ENCODE assay signal across 8 cellular contexts in the genomic region with DNA sequence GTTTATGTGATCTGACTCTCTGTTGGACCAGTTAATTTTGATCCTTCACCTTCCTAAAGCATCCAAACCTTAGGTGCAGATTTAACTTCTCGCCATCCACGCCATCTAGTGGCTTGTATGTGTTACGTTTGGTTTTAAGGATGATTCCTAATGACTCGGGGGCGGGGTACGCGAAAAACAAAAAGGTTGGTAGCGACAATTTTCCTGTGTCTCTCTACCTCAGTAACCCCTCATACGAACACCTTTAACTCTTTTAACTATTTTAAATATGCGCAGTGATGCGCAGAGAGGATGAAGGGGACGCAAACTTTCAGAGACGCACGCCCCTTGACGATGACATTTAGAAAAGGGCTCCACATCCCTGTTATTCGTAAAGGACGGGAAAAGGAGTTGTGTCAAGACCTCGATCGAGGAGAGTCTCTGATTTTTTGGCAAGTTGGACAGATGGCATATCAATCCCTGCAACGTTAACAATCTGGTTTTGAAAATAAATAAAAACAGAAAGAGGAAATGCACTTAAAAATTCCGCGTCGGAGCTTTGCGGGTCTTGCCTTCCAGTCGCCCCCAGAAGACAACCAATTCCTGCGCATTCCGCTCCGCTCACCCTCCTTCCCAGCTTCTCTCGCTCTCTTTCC. TPM values are rescaled to one million over a fixed set of nuclear protein-coding genes. Genes with fewer than 3 reads are reported as not detected.
DNase-seq lines count a peak whose midpoint lies in the region; ATAC-seq and TF ChIP-seq lines count a peak whose summit lies in the region.

No MANE protein-coding gene starts in this region.

- BruUV-seq in OCI-LY7 (replicated peaks; lab: Mats Ljungman, UMichigan): no TSS peak

- peak; percentile 43 for ATAC-seq in GM21737 (IDR thresholded peaks at IDR 0.05; ENCODE audit: unreplicated experiment)

- no peaks in the 10 kb centered on the region for H3K4me1 ChIP-seq in OCI-LY7 (ENCODE audit: insufficient read depth, low read length, poor library complexity, severe bottlenecking)
- peaks cover 0 to 6% of the 10 kb centered on the region in 2 donors for H3K4me1 ChIP-seq in duodenal mucosa (ENCODE audit: control insufficient read depth in 1 of 2, insufficient read depth in 2 of 2, low read length in 2 of 2)
- no peaks in the 10 kb centered on the region for H3K4me1 ChIP-seq in vagina

- H3K4me3 ChIP-seq in Jurkat, Clone E6-1 (ENCODE audit: low read length): no peak overlapping the region
- H3K4me3 ChIP-seq in OCI-LY7 (ENCODE audit: low read depth, low read length, poor library complexity, severe bottlenecking): no peak overlapping the region
- H3K4me3 ChIP-seq in duodenal mucosa (ENCODE audit: low read depth in 1 of 2, low read length in 2 of 2): peak overlapping the region; percentile 63 to 65
- H3K4me3 ChIP-seq in vagina: peak overlapping the region; percentile 52 to 65

- no peaks in the 10 kb centered on the region for H3K36me3 ChIP-seq in OCI-LY7 (ENCODE audit: insufficient read depth, low read length)
- H3K36me3 ChIP-seq in duodenal mucosa (ENCODE audit: control insufficient read depth in 1 of 2, insufficient read depth in 2 of 2, low read length in 2 of 2): no peaks in the 10 kb centered on the region
- H3K36me3 ChIP-seq in vagina: no peaks in the 10 kb centered on the region

- no peaks in the 10 kb centered on the region for H4K20me1 ChIP-seq in OCI-LY7 (ENCODE audit: insufficient read depth, low read length)

- DNase-seq in DMS79 treated with DMSO at 0.1 percent for 48 hours (lab: John Stamatoyannopoulos, UW) (peak; percentile 13), DMS79 (lab: John Stamatoyannopoulos, UW) (no peak), OCI-LY7 (ENCODE audit: low spot score) (peak; percentile 23), lung microvascular endothelial cell (ENCODE audit: low read depth in 2 of 2) (peak; percentile 54 to 58), vagina (ENCODE audit: extremely low spot score in 2 of 2) (no peak)
- DNase-seq in Jurkat, Clone E6-1 (ENCODE audit: low read depth, low spot score): peak; percentile 23

- no peak overlapping the region for H3K27ac ChIP-seq in OCI-LY7 (ENCODE audit: low read depth, low read length, poor library complexity, severe bottlenecking)
- H3K27ac ChIP-seq in duodenal mucosa (ENCODE audit: low read depth, low read length): no peak overlapping the region
- H3K27ac ChIP-seq in vagina: peak overlapping the region; percentile 60

- CTCF ChIA-PET in OCI-LY7 (lab: Charles Lee; ENCODE audit: unreplicated experiment): no interaction called here

- no peak overlapping the region for H3K4me2 ChIP-seq in OCI-LY7 (ENCODE audit: low read length)

- no peak for TF ChIP-seq POLR2A in vagina (IDR thresholded peaks at IDR 0.05)

- no peaks in the 10 kb centered on the region for H3K79me2 ChIP-seq in OCI-LY7 (ENCODE audit: insufficient read depth, low read depth, low read length)

- H3K9me3 ChIP-seq in OCI-LY7 (ENCODE audit: low read length) (no peaks in the 10 kb centered on the region), duodenal mucosa (ENCODE audit: control insufficient read depth in 1 of 2, low read length in 2 of 2) (no peaks in the 10 kb centered on the region), vagina (no peaks in the 10 kb centered on the region)

- H2AFZ ChIP-seq in OCI-LY7 (ENCODE audit: low read length): no peak overlapping the region

- H3K27me3 ChIP-seq in duodenal mucosa (ENCODE audit: control insufficient read depth in 1 of 2, insufficient read depth in 2 of 2, low read length in 2 of 2) (peaks cover 0 to 11% of the 10 kb centered on the region in 2 donors), vagina (no peaks in the 10 kb centered on the region)

- no peak overlapping the region for H3K9ac ChIP-seq in duodenal mucosa (ENCODE audit: low read depth in 1 of 2, low read length in 2 of 2)

- TF ChIP-seq CTCF in OCI-LY7 (conservative IDR thresholded peaks at IDR 0.05; ENCODE audit: low read length) (peak; percentile 74), vagina (IDR thresholded peaks at IDR 0.05) (peak in 2 of 3 experiments; percentile 28 to 46)

- intact Hi-C loops in OCI-LY7 (cut with micrococcal nuclease; ENCODE audit: unreplicated experiment) (no loop called here), vagina (cut with DNase I) (loop anchor here (10.0 kb wide), 1 partner anchor 348 kb away; no protein-coding TSS in a partner anchor)

- POLR2A ChIA-PET in OCI-LY7 (lab: Charles Lee): no interaction called here

- no peaks in the 10 kb centered on the region for H3K9me2 ChIP-seq in OCI-LY7 (ENCODE audit: insufficient read depth, low read length)

RNA-seq across cellular contexts. Expression of a gene that starts 0.6 kb away (rescaled TPM):
- not detected for polyA plus RNA-seq in Jurkat, Clone E6-1 (2012; ENCODE audit: insufficient read depth, insufficient read length)
- total RNA-seq in OCI-LY7 (2014; rRNA removed; shearing (Covaris generic)): not detected in 2 replicates
- total RNA-seq in OCI-LY7 (2022) (not detected in 2 replicates), lung microvascular endothelial cell (under 0.01 and 0.20 TPM in 2 replicates), vagina (3.7 TPM)

Comparison
In these comparisons a context has a peak if more than half of its experiments do, and no peak if none do; other contexts are left out.
1. DNase-seq: peak in DMS79 treated with DMSO at 0.1 percent for 48 hours (single experiment), Jurkat, Clone E6-1 (single experiment), OCI-LY7 (single experiment) and lung microvascular endothelial cell (2 of 2); none in DMS79 (single experiment) and vagina (0 of 2).
2. H3K4me3 ChIP-seq: peak in duodenal mucosa (2 of 2) and vagina (2 of 2); none in Jurkat, Clone E6-1 (single experiment) and OCI-LY7 (single experiment).